ENCODE assay signal across 1 cellular context in the genomic region with DNA sequence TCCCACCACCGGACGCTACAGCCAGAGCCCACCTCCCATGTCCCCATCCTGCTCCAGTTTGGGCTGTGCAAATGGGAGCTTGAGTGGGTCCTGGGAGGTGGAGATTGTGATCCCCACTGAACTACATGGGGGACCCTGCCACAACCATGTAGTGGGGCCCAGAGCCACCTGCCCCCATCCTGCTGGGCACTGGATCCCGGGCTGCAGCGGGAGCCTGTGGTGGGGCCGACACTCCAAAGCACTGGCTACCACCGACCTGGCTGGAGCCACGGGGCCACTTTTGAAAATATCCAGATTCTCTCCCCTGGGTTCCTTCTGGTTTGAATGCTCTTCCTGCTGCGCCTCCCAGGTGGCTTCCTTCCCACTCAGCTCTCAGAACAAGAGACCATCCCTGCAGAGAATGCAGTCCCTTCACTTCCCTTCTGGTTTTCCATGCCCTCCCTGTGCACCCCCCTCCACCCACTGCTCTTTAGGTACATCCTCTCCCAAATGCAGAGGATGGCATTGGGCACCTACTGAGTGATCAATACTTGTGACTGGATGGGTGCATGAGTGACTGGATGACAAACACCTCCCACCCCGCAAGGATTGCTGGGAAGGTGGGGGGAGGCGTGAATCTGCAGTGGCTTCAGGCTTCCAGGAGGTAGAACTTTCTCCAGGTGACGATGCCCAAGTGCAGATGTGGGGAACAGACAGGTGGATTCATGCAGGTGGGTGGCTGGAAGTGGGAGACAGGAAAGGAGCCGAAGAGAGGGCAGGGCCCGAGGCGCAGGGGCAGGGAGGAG.
TF ChIP-seq lines count a peak whose summit lies in the region.

No MANE protein-coding gene starts in this region.

TF ChIP-seq in H1, 55 proteins besides CTCF, POLR2A, EP300 and RAD21:
- no peak for TF ChIP-seq BRCA1 (IDR thresholded peaks at IDR 0.05; ENCODE audit: low read depth, low read length)
- TF ChIP-seq SP1 (IDR thresholded peaks at IDR 0.05; ENCODE audit: low read depth, low read length), result no peak
- TF ChIP-seq BCL11A (IDR thresholded peaks at IDR 0.05; ENCODE audit: low read depth in 2 of 2, low read length in 2 of 2), result no peak
- no peak for TF ChIP-seq GABPA (IDR thresholded peaks at IDR 0.05; ENCODE audit: borderline replicate concordance, insufficient read depth, low read length)
- TF ChIP-seq, protein P1, sequence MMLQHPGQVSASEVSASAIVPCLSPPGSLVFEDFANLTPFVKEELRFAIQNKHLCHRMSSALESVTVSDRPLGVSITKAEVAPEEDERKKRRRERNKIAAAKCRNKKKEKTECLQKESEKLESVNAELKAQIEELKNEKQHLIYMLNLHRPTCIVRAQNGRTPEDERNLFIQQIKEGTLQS (IDR thresholded peaks at IDR 0.05; ENCODE audit: insufficient read depth, low read depth, low read length), result no peak
- no peak for TF ChIP-seq YY1 (IDR thresholded peaks at IDR 0.05; ENCODE audit: low read depth, low read length)
